ENCODE assay signal across 10 cellular contexts in genomic region chr22:26669060-26669481, GRCh38. TPM values are rescaled to one million over a fixed set of nuclear protein-coding genes. Genes with fewer than 3 reads are reported as not detected.
DNase-seq lines count a peak whose midpoint lies in the region; ATAC-seq and TF ChIP-seq lines count a peak whose summit lies in the region.
"Had no signal": no experiment of that assay in that cellular context is flagged by ENCODE, and none has a peak within 500 bp of the region (broad histone marks: within the 10 kb centered on the region; RNA-seq: fewer than 3 reads in every experiment).

No MANE protein-coding gene starts in this region.

- H3K4me3 ChIP-seq in iPS DF 6.9 (ENCODE audit: low read length): no peak overlapping the region
- H3K4me3 ChIP-seq: Peyer's patch had no signal

- intact Hi-C loops in CD4-positive, alpha-beta T cell (cut with DNase I, micrococcal nuclease): no loop called here

- no peaks in the 10 kb centered on the region for H3K9me3 Mint-ChIP-seq in CD4-positive, alpha-beta T cell
- H3K9me3 Mint-ChIP-seq in T-cell: no peaks in the 10 kb centered on the region
- H3K9me3 Mint-ChIP-seq: memory B cell had no signal

- no peak overlapping the region for H3K27ac ChIP-seq in CD4-positive, alpha-beta T cell (ENCODE audit: low read depth, low read length)
- H3K27ac ChIP-seq in iPS DF 6.9 (ENCODE audit: low read length): no peak overlapping the region
- H3K27ac ChIP-seq: Peyer's patch had no signal

- no CpG with 5 or more reads among the region's 2 CpGs for WGBS in iPS DF 6.9 (ENCODE audit: insufficient coverage, insufficient read length)

- peak; percentile 29 for TF ChIP-seq CTCF in CD4-positive, alpha-beta T cell (IDR thresholded peaks at IDR 0.05)

- H3K27ac Mint-ChIP-seq in CD4-positive, alpha-beta T cell: peak overlapping the region; percentile 95
- H3K27ac Mint-ChIP-seq in T-cell: peak overlapping the region; percentile 97 to 99
- H3K27ac Mint-ChIP-seq: memory B cell had no signal

- no peaks in the 10 kb centered on the region for H3K27me3 Mint-ChIP-seq in CD4-positive, alpha-beta T cell
- H3K27me3 Mint-ChIP-seq in T-cell: no peaks in the 10 kb centered on the region
- H3K27me3 Mint-ChIP-seq: memory B cell had no signal

- H3K4me3 Mint-ChIP-seq in CD4-positive, alpha-beta T cell: no peak overlapping the region
- H3K4me3 Mint-ChIP-seq in T-cell: peak overlapping the region in 1 of 3 donors; percentile 11
- H3K4me3 Mint-ChIP-seq: memory B cell had no signal

- no peak for DNase-seq in CD4-positive, alpha-beta T cell
- DNase-seq in HCEC 1CT (peak; percentile 79), T-cell (peak in 2 of 34 experiments; percentile 13 to 24), iPS DF 6.9 (ENCODE audit: low read depth, low spot score) (peak; percentile 57), NCI-H128 (lab: John Stamatoyannopoulos, UW; ENCODE audit: unreplicated experiment) (no peak), germinal center (ENCODE audit: low spot score) (no peak)

- peaks cover 13% of the 10 kb centered on the region for H3K36me3 ChIP-seq in iPS DF 6.9 (ENCODE audit: control insufficient read depth, insufficient read depth, low read length)
- H3K36me3 ChIP-seq: Peyer's patch had no signal

- POLR2A ChIA-PET in CD4-positive, alpha-beta T cell (lab: Charles Lee): no interaction called here
- POLR2A ChIA-PET in T-cell (lab: Charles Lee): no interaction called here

- H3K36me3 Mint-ChIP-seq in CD4-positive, alpha-beta T cell (ENCODE audit: low read depth): peaks cover 10% of the 10 kb centered on the region
- peaks cover 4% of the 10 kb centered on the region for H3K36me3 Mint-ChIP-seq in T-cell
- H3K36me3 Mint-ChIP-seq: memory B cell had no signal

- no peaks in the 10 kb centered on the region for H3K9me3 ChIP-seq in CD4-positive, alpha-beta T cell (ENCODE audit: control insufficient read depth, low read length)
- H3K9me3 ChIP-seq in iPS DF 6.9 (ENCODE audit: control insufficient read depth, insufficient read depth, low read length): no peaks in the 10 kb centered on the region
- H3K9me3 ChIP-seq: Peyer's patch had no signal

- H3K4me1 ChIP-seq in iPS DF 6.9 (ENCODE audit: control insufficient read depth, insufficient read depth, low read length): peaks cover 6% of the 10 kb centered on the region; the same call in 1 of the 2 replicates

- no peaks in the 10 kb centered on the region for H3K27me3 ChIP-seq in CD4-positive, alpha-beta T cell (ENCODE audit: control insufficient read depth, insufficient read depth, low read length)
- no peaks in the 10 kb centered on the region for H3K27me3 ChIP-seq in iPS DF 6.9 (ENCODE audit: control insufficient read depth, insufficient read depth, low read length)
- H3K27me3 ChIP-seq: Peyer's patch had no signal

- CTCF ChIA-PET in CD4-positive, alpha-beta T cell (lab: Charles Lee): interaction anchor here (1.3 kb wide), 1 partner anchor 10 kb away, joined by 3 read pairs; no protein-coding TSS in a partner anchor
- CTCF ChIA-PET in T-cell (lab: Charles Lee): no interaction called here

- H3K4me1 Mint-ChIP-seq in CD4-positive, alpha-beta T cell (ENCODE audit: low read depth): peaks cover 61% of the 10 kb centered on the region
- H3K4me1 Mint-ChIP-seq in T-cell: peaks cover 64 to 81% (median 67%) of the 10 kb centered on the region in 3 donors

- no peak for ATAC-seq in CD4-positive, alpha-beta T cell (ENCODE audit: poor library complexity)
- ATAC-seq in T-cell (replicated peaks in 1 of 4): no peak
- ATAC-seq in HG03196 (IDR thresholded peaks at IDR 0.05; ENCODE audit: unreplicated experiment): no peak
- no peak for ATAC-seq in GM18867 (IDR thresholded peaks at IDR 0.05; ENCODE audit: unreplicated experiment)

RNA-seq across cellular contexts. Expression of gene MIAT, which starts 11.7 kb away (rescaled TPM):
- total RNA-seq in CD4-positive, alpha-beta T cell: 10 to 100 TPM; 26.8 to 27.2 TPM
- total RNA-seq in T-cell: 100 to 1,000 TPM in 3 of 5 donors, 10 to 100 TPM in 2; 45.8 to 237 (median 207) TPM

RNA-seq across cellular contexts. Expression of gene CRYBA4, which starts 47.3 kb away (rescaled TPM):
- not detected for total RNA-seq in CD4-positive, alpha-beta T cell
- total RNA-seq in T-cell: not detected
- total RNA-seq: Peyer's patch had no signal

RNA-seq across cellular contexts. Expression of gene CRYBB1, which starts 51.2 kb away (rescaled TPM):
- not detected for total RNA-seq in CD4-positive, alpha-beta T cell
- not detected for total RNA-seq in T-cell
- total RNA-seq: Peyer's patch had no signal

Comparison
In these comparisons a context has a peak if more than half of its experiments do, and no peak if none do; other contexts are left out.
1. DNase-seq: peak in HCEC 1CT (single experiment) and iPS DF 6.9 (single experiment); none in CD4-positive, alpha-beta T cell (0 of 10), NCI-H128 (single experiment) and germinal center (single experiment).